8 cellular contexts compared by ENCODE assay signal in the genomic region with DNA sequence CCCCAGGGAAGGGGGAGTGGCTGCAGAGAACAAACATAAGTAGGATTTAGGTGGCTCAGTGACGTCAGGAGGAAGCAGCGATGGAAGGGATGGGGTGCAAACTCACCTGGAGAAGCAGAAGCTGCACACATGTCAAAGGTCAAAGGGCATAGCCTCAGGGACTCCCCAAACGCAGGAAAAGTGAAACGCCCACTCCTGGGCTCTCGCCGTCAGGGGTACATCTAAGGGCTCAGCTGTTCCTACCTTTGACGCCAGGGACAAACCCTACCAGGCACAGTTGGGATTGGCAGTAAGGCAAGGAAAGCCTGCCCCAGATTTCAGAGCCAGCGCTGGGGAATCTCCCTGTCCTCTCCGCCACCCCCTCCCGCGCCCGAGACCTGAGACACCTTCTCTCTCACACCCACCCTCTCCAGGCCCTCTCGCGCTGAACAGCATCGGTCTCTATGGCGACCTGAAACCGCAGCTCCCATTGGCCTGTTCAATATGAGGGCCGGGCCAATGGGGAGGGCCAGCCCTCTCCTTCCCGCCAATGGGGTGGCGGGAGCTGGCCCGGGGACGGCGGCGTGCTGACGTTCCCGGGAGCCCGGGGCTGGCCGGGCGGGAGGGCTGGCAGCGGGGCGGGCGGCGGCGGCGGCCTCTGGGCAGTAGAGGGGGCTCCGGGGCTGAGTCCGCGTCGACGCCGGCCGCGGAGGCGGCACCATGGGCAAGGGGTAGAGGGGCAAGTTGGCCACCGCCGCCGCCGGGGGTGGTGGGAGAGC. TPM values are rescaled to one million over a fixed set of nuclear protein-coding genes. Genes with fewer than 3 reads are reported as not detected.
DNase-seq lines count a peak whose midpoint lies in the region; ATAC-seq, FAIRE-seq and TF ChIP-seq lines count a peak whose summit lies in the region.

CCDC148 (minus strand) TSS at position 445 of the 758 bp plus-strand sequence; CDS start at position 131, 314 bp downstream.
A gene with protein sequence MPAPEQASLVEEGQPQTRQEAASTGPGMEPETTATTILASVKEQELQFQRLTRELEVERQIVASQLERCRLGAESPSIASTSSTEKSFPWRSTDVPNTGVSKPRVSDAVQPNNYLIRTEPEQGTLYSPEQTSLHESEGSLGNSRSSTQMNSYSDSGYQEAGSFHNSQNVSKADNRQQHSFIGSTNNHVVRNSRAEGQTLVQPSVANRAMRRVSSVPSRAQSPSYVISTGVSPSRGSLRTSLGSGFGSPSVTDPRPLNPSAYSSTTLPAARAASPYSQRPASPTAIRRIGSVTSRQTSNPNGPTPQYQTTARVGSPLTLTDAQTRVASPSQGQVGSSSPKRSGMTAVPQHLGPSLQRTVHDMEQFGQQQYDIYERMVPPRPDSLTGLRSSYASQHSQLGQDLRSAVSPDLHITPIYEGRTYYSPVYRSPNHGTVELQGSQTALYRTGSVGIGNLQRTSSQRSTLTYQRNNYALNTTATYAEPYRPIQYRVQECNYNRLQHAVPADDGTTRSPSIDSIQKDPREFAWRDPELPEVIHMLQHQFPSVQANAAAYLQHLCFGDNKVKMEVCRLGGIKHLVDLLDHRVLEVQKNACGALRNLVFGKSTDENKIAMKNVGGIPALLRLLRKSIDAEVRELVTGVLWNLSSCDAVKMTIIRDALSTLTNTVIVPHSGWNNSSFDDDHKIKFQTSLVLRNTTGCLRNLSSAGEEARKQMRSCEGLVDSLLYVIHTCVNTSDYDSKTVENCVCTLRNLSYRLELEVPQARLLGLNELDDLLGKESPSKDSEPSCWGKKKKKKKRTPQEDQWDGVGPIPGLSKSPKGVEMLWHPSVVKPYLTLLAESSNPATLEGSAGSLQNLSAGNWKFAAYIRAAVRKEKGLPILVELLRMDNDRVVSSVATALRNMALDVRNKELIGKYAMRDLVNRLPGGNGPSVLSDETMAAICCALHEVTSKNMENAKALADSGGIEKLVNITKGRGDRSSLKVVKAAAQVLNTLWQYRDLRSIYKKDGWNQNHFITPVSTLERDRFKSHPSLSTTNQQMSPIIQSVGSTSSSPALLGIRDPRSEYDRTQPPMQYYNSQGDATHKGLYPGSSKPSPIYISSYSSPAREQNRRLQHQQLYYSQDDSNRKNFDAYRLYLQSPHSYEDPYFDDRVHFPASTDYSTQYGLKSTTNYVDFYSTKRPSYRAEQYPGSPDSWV (plus strand): TSS at position 644 of the 758 bp plus-strand sequence. CDS start 76,233 bp downstream, outside the sequence.

- H3K27me3 Mint-ChIP-seq in WTC11 (ENCODE audit: low read depth): no peaks in the 10 kb centered on the region

- CTCF ChIA-PET in AG04449 (lab: Yijun Ruan, JAX): interaction anchor here (0.7 to 3.3 kb wide), 12 partner anchors 12 to 432 kb away, joined by 3 to 20 read pairs (median 4); no protein-coding TSS in a partner anchor
- CTCF ChIA-PET in WTC11 (lab: Charles Lee): interaction anchor here (0.7 to 1.7 kb wide), 9 partner anchors 8 to 432 kb away, joined by 3 to 7 read pairs (median 4); no protein-coding TSS in a partner anchor

- peak within 1 kb of the TSS; percentile 82 for H3K4me3 ChIP-seq in AG04449 (ENCODE audit: low read depth, low read length)
- peak within 1 kb of the TSS; percentile 95 for H3K4me3 ChIP-seq in bronchial epithelial cell (ENCODE audit: low read depth, low read length)
- peak within 1 kb of the TSS; percentile 78 to 86 for H3K4me3 ChIP-seq in small intestine (ENCODE audit: low read depth in 1 of 2, low read length in 2 of 2)

- peak within 1 kb of the TSS; percentile 94 to 95 for H3K27ac ChIP-seq in small intestine (ENCODE audit: low read depth in 1 of 2, low read length in 1 of 2)

- H3K4me1 ChIP-seq in small intestine (ENCODE audit: control insufficient read depth in 2 of 2, insufficient read depth in 1 of 2, low read depth in 1 of 2, low read length in 1 of 2): peaks cover 0 to 1% of the 10 kb centered on the region in 2 donors

- peak; percentile 67 for DNase-seq in AG04449 (ENCODE audit: low read depth, low spot score)
- peak; percentile 92 for DNase-seq in NCI-H2196 treated with DMSO at 0.1 percent for 48 hours (lab: John Stamatoyannopoulos, UW; ENCODE audit: unreplicated experiment)
- peak; percentile 90 for DNase-seq in WTC11 (ENCODE audit: low spot score)
- peak; percentile 84 for DNase-seq in bronchial epithelial cell (ENCODE audit: low read depth)
- peak; percentile 97 for DNase-seq in iPS-NIHi7 (ENCODE audit: extremely low spot score)
- DNase-seq in small intestine: peak; percentile 92

- peak within 1 kb of the TSS; percentile 92 for H3K27ac Mint-ChIP-seq in WTC11

- ATAC-seq in GM18873 (IDR thresholded peaks at IDR 0.05; ENCODE audit: low FRiP score, unreplicated experiment): peak; percentile 95
- peak; percentile 93 for ATAC-seq in HG03135 (IDR thresholded peaks at IDR 0.05; ENCODE audit: unreplicated experiment)
- ATAC-seq in WTC11: peak; percentile 89

- H3K36me3 Mint-ChIP-seq in WTC11: no peaks in the 10 kb centered on the region

- H3K27me3 ChIP-seq in bronchial epithelial cell (ENCODE audit: control insufficient read depth, insufficient read depth, low read length): no peaks in the 10 kb centered on the region
- H3K27me3 ChIP-seq in small intestine (ENCODE audit: control insufficient read depth in 2 of 2, insufficient read depth in 2 of 2, low read length in 2 of 2): no peaks in the 10 kb centered on the region

- H3K4me3 Mint-ChIP-seq in WTC11: peak within 1 kb of the TSS; percentile 94

- FAIRE-seq in bronchial epithelial cell (lab: Jason Lieb, UNC) (no peak), small intestine (lab: Jason Lieb, UNC) (no peak)

- H3K36me3 ChIP-seq in bronchial epithelial cell (ENCODE audit: control insufficient read depth, insufficient read depth, low read length) (no peaks in the 10 kb centered on the region), small intestine (ENCODE audit: control insufficient read depth in 2 of 2, insufficient read depth in 2 of 2, low read length in 2 of 2) (no peaks in the 10 kb centered on the region)

- H3K9me3 ChIP-seq in small intestine (ENCODE audit: control insufficient read depth, low read depth): no peaks in the 10 kb centered on the region

- no peaks in the 10 kb centered on the region for H3K9me3 Mint-ChIP-seq in WTC11

- TF ChIP-seq CTCF in AG04449 (IDR thresholded peaks at IDR 0.05; ENCODE audit: insufficient read depth, low read length, missing control alignments) (peak; percentile 4), WTC11 (IDR thresholded peaks at IDR 0.05) (no peak), bronchial epithelial cell (IDR thresholded peaks at IDR 0.05; ENCODE audit: insufficient read depth, low read length, severe bottlenecking) (peak; percentile 25)

- POLR2A ChIA-PET in AG04449 (lab: Yijun Ruan, JAX) (interaction anchor here (0.9 kb wide), 1 partner anchor 9 kb away, joined by 3 read pairs; no protein-coding TSS in a partner anchor), WTC11 (lab: Charles Lee) (interaction anchor here (0.8 to 2.5 kb wide), 5 partner anchors 10 to 289 kb away, joined by 3 to 6 read pairs (median 3); no protein-coding TSS in a partner anchor)

- peaks cover 50% of the 10 kb centered on the region for H3K4me1 Mint-ChIP-seq in WTC11

- 0 to 1% (median 1%) methylated on average over 25 to 48 of the region's 48 CpGs for WGBS in small intestine, 3 donors

TF ChIP-seq in WTC11, 78 proteins besides CTCF, POLR2A, EP300 and RAD21 (continues in another document):
- TF ChIP-seq NFYB (CRISPR knock-in tag; conservative IDR thresholded peaks at IDR 0.05; ENCODE audit: low read depth): peak; percentile 83
- TF ChIP-seq, protein P1, sequence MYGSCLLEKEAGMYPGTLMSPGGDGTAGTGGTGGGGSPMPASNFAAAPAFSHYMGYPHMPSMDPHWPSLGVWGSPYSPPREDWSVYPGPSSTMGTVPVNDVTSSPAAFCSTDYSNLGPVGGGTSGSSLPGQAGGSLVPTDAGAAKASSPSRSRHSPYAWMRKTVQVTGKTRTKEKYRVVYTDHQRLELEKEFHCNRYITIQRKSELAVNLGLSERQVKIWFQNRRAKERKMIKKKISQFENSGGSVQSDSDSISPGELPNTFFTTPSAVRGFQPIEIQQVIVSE (CRISPR knock-in tag; IDR thresholded peaks at IDR 0.05; ENCODE audit: borderline replicate concordance): no peak
- TF ChIP-seq SP1 (CRISPR knock-in tag; conservative IDR thresholded peaks at IDR 0.05): no peak; the same call in 1 of the 2 replicates
- TF ChIP-seq ZNF281 (CRISPR knock-in tag; IDR thresholded peaks at IDR 0.05): no peak

RNA-seq across cellular contexts. Expression of gene CCDC148, which starts in this region (rescaled TPM):
- 1.7 to 2.1 TPM (median 1.9 TPM) in 3 replicates for total RNA-seq in WTC11 (2021)
- 0.13 and 0.26 TPM in 2 replicates for total RNA-seq in bronchial epithelial cell
- polyA plus RNA-seq in small intestine: under 1 TPM in 1 of 3 donors, not detected in 2; 0.09 TPM

RNA-seq across cellular contexts. Expression of the second gene that starts in this region (rescaled TPM):
- total RNA-seq in WTC11 (2021) (66.3 to 78.9 TPM (median 69.3 TPM) in 3 replicates), bronchial epithelial cell (41.6 and 54.3 TPM in 2 replicates)
- 10 to 100 TPM; 16.8 to 24.1 (median 22.4) TPM for polyA plus RNA-seq in small intestine

Comparison
In these comparisons a context has a peak if more than half of its experiments do, and no peak if none do; other contexts are left out.
1. Peak in every context shown above with its lines: DNase-seq, ATAC-seq, H3K4me3 ChIP-seq and H3K27ac ChIP-seq.